8 cellular contexts compared by ENCODE assay signal in genomic region chr19:1862068-1862423, GRCh38. TPM values are rescaled to one million over a fixed set of nuclear protein-coding genes. Genes with fewer than 3 reads are reported as not detected.
DNase-seq lines count a peak whose midpoint lies in the region; ATAC-seq, FAIRE-seq and TF ChIP-seq lines count a peak whose summit lies in the region.

No MANE protein-coding gene starts in this region.

- peaks cover 28% of the 10 kb centered on the region for H4K20me1 ChIP-seq in K562 (replicated peaks; ENCODE audit: control insufficient read depth, insufficient read depth, low read length)

- POLR2A ChIA-PET in K562 (lab: Yijun Ruan, JAX) = interaction anchor here (0.6 kb wide), 1 partner anchor 200 kb away, joined by 3 read pairs; no protein-coding TSS in a partner anchor

- no peak for FAIRE-seq in K562 (lab: Jason Lieb, UNC)

- no peak for DNase-seq in left ventricle myocardium inferior
- DNase-seq in cardiac septum (ENCODE audit: low spot score) = no peak
- no peak for DNase-seq in K562 (ENCODE audit: extremely low read depth in 1 of 4, low spot score in 3 of 4)
- no peak for DNase-seq in mesothelial cell of epicardium (ENCODE audit: low spot score in 2 of 2, unreplicated experiment in 2 of 2)
- DNase-seq in A172 (ENCODE audit: low spot score) = no peak
- no peak for DNase-seq in C1 segment of cervical spinal cord (lab: John Stamatoyannopoulos, UW)
- DNase-seq in NCI-H526 (lab: John Stamatoyannopoulos, UW) = no peak

- 0% methylated on average over 20 of the region's 21 CpGs for WGBS in K562 (ENCODE audit: insufficient coverage, low coverage, missing lambda C conversion rate)

- H3K4me2 ChIP-seq in K562 (ENCODE audit: insufficient read depth, low read length) = peak overlapping the region; percentile 82

- in situ Hi-C loops in K562 (cut with MboI) = no loop called here

- peaks cover 13% of the 10 kb centered on the region for H3K27me3 Mint-ChIP-seq in mesothelial cell of epicardium (ENCODE audit: low read depth)

- TF ChIP-seq EP300 in K562 (IDR thresholded peaks at IDR 0.05; ENCODE audit: low read length) = no peak

- CTCF ChIA-PET in K562 (lab: Yijun Ruan, JAX; ENCODE audit: low intra/inter-chr PET ratio) = no interaction called here

- peak overlapping the region; percentile 84 to 97 for H3K9ac ChIP-seq in K562 (ENCODE audit: insufficient read depth in 1 of 2, low read depth in 2 of 2, low read length in 2 of 2)

- no peak for TF ChIP-seq RAD21 in K562 (CRISPR knock-in tag; conservative IDR thresholded peaks at IDR 0.05 in 1 of 2, IDR thresholded peaks at IDR 0.05 in 1 of 2)

- H3K79me2 ChIP-seq in K562 (ENCODE audit: control insufficient read depth, insufficient read depth, low read length) = peaks cover 68% of the 10 kb centered on the region

- TF ChIP-seq POLR2A in K562 (conservative IDR thresholded peaks at IDR 0.05) = 0 out of 2 replicates have a peak, but pooled peaks have one; percentile 35

- H3K4me3 Mint-ChIP-seq in mesothelial cell of epicardium = peak overlapping the region; percentile 91

- H3K27ac ChIP-seq in left ventricle myocardium inferior (replicated peaks) (peak overlapping the region; percentile 95), K562 (ENCODE audit: extremely low read depth, low read depth, low read length) (peak overlapping the region; percentile 85)

- H3K4me1 ChIP-seq in left ventricle myocardium inferior (peaks cover 68% of the 10 kb centered on the region), K562 (replicated peaks in 1 of 2; ENCODE audit: control insufficient read depth in 2 of 2, insufficient read depth in 2 of 2, low read length in 2 of 2) (peaks cover 42 to 77% of the 10 kb centered on the region in 2 experiments)

- H3K4me3 ChIP-seq in left ventricle myocardium inferior (peak overlapping the region; percentile 96), K562 (peak overlapping the region; percentile 95)

- H3K27me3 ChIP-seq in left ventricle myocardium inferior (ENCODE audit: low read depth) = no peaks in the 10 kb centered on the region
- H3K27me3 ChIP-seq in K562 (ENCODE audit: control insufficient read depth in 2 of 2, insufficient read depth in 2 of 2, low read length in 2 of 2) = no peaks in the 10 kb centered on the region

- intact Hi-C loops in left ventricle myocardium inferior (cut with micrococcal nuclease) (no loop called here), cardiac septum (cut with DNase I) (no loop called here), K562 (cut with micrococcal nuclease) (no loop called here)

- no peak for ATAC-seq in K562
- no peak for ATAC-seq in HG03460 (IDR thresholded peaks at IDR 0.05; ENCODE audit: unreplicated experiment)

- peak overlapping the region; percentile 87 for H3K27ac Mint-ChIP-seq in mesothelial cell of epicardium

- no peak overlapping the region for H2AFZ ChIP-seq in K562 (ENCODE audit: low read depth, low read length)

- H3K36me3 ChIP-seq in left ventricle myocardium inferior (no peaks in the 10 kb centered on the region), K562 (ENCODE audit: control insufficient read depth, insufficient read depth, low read length) (no peaks in the 10 kb centered on the region; the same call in 2 of the 3 replicates)

- BruUV-seq in K562 (replicated peaks; lab: Mats Ljungman, UMichigan) = TSS peak; percentile 57

- H3K9me3 ChIP-seq in left ventricle myocardium inferior (replicated peaks) (no peaks in the 10 kb centered on the region), K562 (replicated peaks; ENCODE audit: control insufficient read depth, insufficient read depth, low read depth, low read length) (no peaks in the 10 kb centered on the region)

- no peaks in the 10 kb centered on the region for H3K36me3 Mint-ChIP-seq in mesothelial cell of epicardium

- H3K9me1 ChIP-seq in K562 (ENCODE audit: control insufficient read depth, insufficient read depth, low read length) = peaks cover 5% of the 10 kb centered on the region

- no peaks in the 10 kb centered on the region for H3K9me3 Mint-ChIP-seq in mesothelial cell of epicardium

- TF ChIP-seq CTCF in left ventricle myocardium inferior (IDR thresholded peaks at IDR 0.05; ENCODE audit: borderline replicate concordance) (no peak), K562 (IDR thresholded peaks at IDR 0.05 in 2 of 3, conservative IDR thresholded peaks at IDR 0.05 in 1 of 3; ENCODE audit: insufficient read depth in 2 of 3, low read depth in 1 of 3, low read length in 3 of 3) (no peak), mesothelial cell of epicardium (IDR thresholded peaks at IDR 0.05; ENCODE audit: unreplicated experiment) (no peak)

- H3K4me1 Mint-ChIP-seq in mesothelial cell of epicardium = peaks cover 30% of the 10 kb centered on the region

RNA-seq across cellular contexts. Expression of gene KLF16, which starts 1.3 kb away (rescaled TPM):
- total RNA-seq in left ventricle myocardium inferior (6.4 TPM), cardiac septum (14.1 TPM), K562 (2014; rRNA removed) (15.5 and 22.0 TPM in 2 replicates), K562 (2014; rRNA removed; fragmentation: Illumina TruSeq; extraction: Trizol) (3.4 and 3.8 TPM in 2 replicates), K562 (2015; rRNA removed; fragmentation: Illumina TruSeq; extraction: Trizol) (7.9 and 9.4 TPM in 2 replicates), K562 (2021) (59.1 and 60.4 TPM in 2 replicates), mesothelial cell of epicardium (22.0 to 24.1 TPM (median 23.5 TPM) in 3 replicates)
- 5.8 and 14.0 TPM in 2 replicates for total RNA-seq in K562 (2011; cell fraction: chromatin; rRNA removed; ENCODE audit: low replicate concordance)
- total RNA-seq in K562 (2011; cell fraction: nucleolus; rRNA removed) = 11.7 and 16.7 TPM in 2 replicates
- 6.4 and 7.5 TPM in 2 replicates for total RNA-seq in K562 (2011; cell fraction: nucleoplasm; rRNA removed)
- polyA plus RNA-seq in K562 (2011; rRNA removed) (3.7 and 4.8 TPM in 2 replicates), K562 (2014; fragmentation: Illumina TruSeq; extraction: Trizol) (6.8 and 13.1 TPM in 2 replicates), K562 (2014; fragmentation: Nextera tagmentation; extraction: Ambion mirVana) (under 1 TPM; 0.04 to 0.10 TPM), K562 (2014; rRNA removed) (15.4 and 27.5 TPM in 2 replicates)
- polyA plus RNA-seq in K562 (2011; cell fraction: cytosol; rRNA removed) = 7.1 and 44.8 TPM in 2 replicates
- 14.2 and 29.1 TPM in 2 replicates for polyA plus RNA-seq in K562 (2011; cell fraction: nucleus; rRNA removed)
- polyA plus RNA-seq in K562 (2012) = 20.8 and 23.7 TPM in 2 replicates
- polyA minus RNA-seq in K562 (2011; rRNA and poly(A)+ RNA removed) = 1.0 and 1.3 TPM in 2 replicates
- polyA minus RNA-seq in K562 (2011; cell fraction: cytosol; rRNA and poly(A)+ RNA removed) = 15.0 and 25.4 TPM in 2 replicates
- polyA minus RNA-seq in K562 (2011; cell fraction: nucleus; rRNA and poly(A)+ RNA removed) = 5.8 and 6.6 TPM in 2 replicates
- total RNA-seq in A172 (2014; rRNA removed; shearing (Covaris generic)) = 8.2 and 11.5 TPM in 2 replicates

RNA-seq across cellular contexts. Expression of gene REXO1, which starts 13.8 kb away (rescaled TPM):
- total RNA-seq in left ventricle myocardium inferior (17.7 TPM), cardiac septum (16.7 TPM), K562 (2014; rRNA removed) (15.8 and 21.9 TPM in 2 replicates), K562 (2014; rRNA removed; fragmentation: Illumina TruSeq; extraction: Trizol) (3.5 and 4.5 TPM in 2 replicates), K562 (2015; rRNA removed; fragmentation: Illumina TruSeq; extraction: Trizol) (15.8 and 20.8 TPM in 2 replicates), K562 (2021) (52.4 and 63.3 TPM in 2 replicates), mesothelial cell of epicardium (41.6 to 46.6 TPM (median 44.3 TPM) in 3 replicates)
- 46.7 and 163 TPM in 2 replicates for total RNA-seq in K562 (2011; cell fraction: chromatin; rRNA removed; ENCODE audit: low replicate concordance)
- 112 and 114 TPM in 2 replicates for total RNA-seq in K562 (2011; cell fraction: nucleolus; rRNA removed)
- total RNA-seq in K562 (2011; cell fraction: nucleoplasm; rRNA removed) = 55.0 and 57.6 TPM in 2 replicates
- polyA plus RNA-seq in K562 (2011; rRNA removed) (14.6 and 21.5 TPM in 2 replicates), K562 (2014; fragmentation: Illumina TruSeq; extraction: Trizol) (16.7 and 40.7 TPM in 2 replicates), K562 (2014; fragmentation: Nextera tagmentation; extraction: Ambion mirVana) (under 1 TPM; 0.04 to 0.29 TPM), K562 (2014; rRNA removed) (31.0 and 50.1 TPM in 2 replicates)
- 17.4 and 27.3 TPM in 2 replicates for polyA plus RNA-seq in K562 (2011; cell fraction: cytosol; rRNA removed)
- 56.5 and 100 TPM in 2 replicates for polyA plus RNA-seq in K562 (2011; cell fraction: nucleus; rRNA removed)
- 37.1 and 39.8 TPM in 2 replicates for polyA plus RNA-seq in K562 (2012)
- polyA minus RNA-seq in K562 (2011; rRNA and poly(A)+ RNA removed) = 7.4 and 11.2 TPM in 2 replicates
- polyA minus RNA-seq in K562 (2011; cell fraction: cytosol; rRNA and poly(A)+ RNA removed) = 23.8 and 34.7 TPM in 2 replicates
- 19.5 and 21.3 TPM in 2 replicates for polyA minus RNA-seq in K562 (2011; cell fraction: nucleus; rRNA and poly(A)+ RNA removed)
- total RNA-seq in A172 (2014; rRNA removed; shearing (Covaris generic)) = 8.0 and 30.4 TPM in 2 replicates

RNA-seq across cellular contexts. Expression of gene ABHD17A, which starts 23.2 kb away (rescaled TPM):
- total RNA-seq in left ventricle myocardium inferior (55.6 TPM), cardiac septum (61.1 TPM), K562 (2014; rRNA removed) (135 and 157 TPM in 2 replicates), K562 (2014; rRNA removed; fragmentation: Illumina TruSeq; extraction: Trizol) (0.93 and 1.5 TPM in 2 replicates), K562 (2015; rRNA removed; fragmentation: Illumina TruSeq; extraction: Trizol) (18.9 and 26.5 TPM in 2 replicates), K562 (2021) (84.2 and 87.7 TPM in 2 replicates), mesothelial cell of epicardium (59.4 to 67.2 TPM (median 62.0 TPM) in 3 replicates)
- total RNA-seq in K562 (2011; cell fraction: chromatin; rRNA removed; ENCODE audit: low replicate concordance) = 29.4 and 87.9 TPM in 2 replicates
- total RNA-seq in K562 (2011; cell fraction: nucleolus; rRNA removed) = 61.7 and 67.8 TPM in 2 replicates
- total RNA-seq in K562 (2011; cell fraction: nucleoplasm; rRNA removed) = 40.1 and 45.4 TPM in 2 replicates
- polyA plus RNA-seq in K562 (2011; rRNA removed) (24.6 and 45.3 TPM in 2 replicates), K562 (2014; fragmentation: Illumina TruSeq; extraction: Trizol) (3.6 and 16.9 TPM in 2 replicates), K562 (2014; fragmentation: Nextera tagmentation; extraction: Ambion mirVana) (under 1 TPM in 1 of 2 experiments, not detected in 1; 0.04 TPM), K562 (2014; rRNA removed) (95.1 and 99.0 TPM in 2 replicates)
- polyA plus RNA-seq in K562 (2011; cell fraction: cytosol; rRNA removed) = 54.2 and 174 TPM in 2 replicates
- polyA plus RNA-seq in K562 (2011; cell fraction: nucleus; rRNA removed) = 117 and 184 TPM in 2 replicates
- 47.5 and 74.5 TPM in 2 replicates for polyA plus RNA-seq in K562 (2012)
- polyA minus RNA-seq in K562 (2011; rRNA and poly(A)+ RNA removed) = 6.9 and 11.0 TPM in 2 replicates
- 26.1 and 39.4 TPM in 2 replicates for polyA minus RNA-seq in K562 (2011; cell fraction: cytosol; rRNA and poly(A)+ RNA removed)
- 15.3 and 15.8 TPM in 2 replicates for polyA minus RNA-seq in K562 (2011; cell fraction: nucleus; rRNA and poly(A)+ RNA removed)
- total RNA-seq in A172 (2014; rRNA removed; shearing (Covaris generic)) = 72.6 and 120 TPM in 2 replicates

RNA-seq across cellular contexts. Expression of gene ADAT3, which starts 43.2 kb away (rescaled TPM):
- total RNA-seq in left ventricle myocardium inferior = 1.8 TPM
- 2.1 TPM for total RNA-seq in cardiac septum
- 6.3 and 20.5 TPM in 2 replicates for total RNA-seq in K562 (2011; cell fraction: chromatin; rRNA removed; ENCODE audit: low replicate concordance)
- total RNA-seq in K562 (2011; cell fraction: nucleolus; rRNA removed) = 18.0 and 18.5 TPM in 2 replicates
- 5.6 and 6.9 TPM in 2 replicates for total RNA-seq in K562 (2011; cell fraction: nucleoplasm; rRNA removed)
- total RNA-seq in K562 (2014; rRNA removed) = 7.8 and 10.4 TPM in 2 replicates
- not detected in 2 replicates for total RNA-seq in K562 (2014; rRNA removed; fragmentation: Illumina TruSeq; extraction: Trizol)
- total RNA-seq in K562 (2015; rRNA removed; fragmentation: Illumina TruSeq; extraction: Trizol) = 0.72 and 1.7 TPM in 2 replicates
- total RNA-seq in K562 (2021) = 15.1 and 15.6 TPM in 2 replicates
- 0.67 and 1.1 TPM in 2 replicates for polyA plus RNA-seq in K562 (2011; rRNA removed)
- 1.1 and 11.4 TPM in 2 replicates for polyA plus RNA-seq in K562 (2011; cell fraction: cytosol; rRNA removed)
- 3.3 and 11.9 TPM in 2 replicates for polyA plus RNA-seq in K562 (2011; cell fraction: nucleus; rRNA removed)
- 6.8 and 6.9 TPM in 2 replicates for polyA plus RNA-seq in K562 (2012)
- 0.68 TPM in 1 of 2 replicates, not detected in the other for polyA plus RNA-seq in K562 (2014; fragmentation: Illumina TruSeq; extraction: Trizol)
- polyA plus RNA-seq in K562 (2014; fragmentation: Nextera tagmentation; extraction: Ambion mirVana) = not detected
- 9.2 and 10.2 TPM in 2 replicates for polyA plus RNA-seq in K562 (2014; rRNA removed)
- 0.18 and 0.21 TPM in 2 replicates for polyA minus RNA-seq in K562 (2011; rRNA and poly(A)+ RNA removed)
- 4.5 and 5.4 TPM in 2 replicates for polyA minus RNA-seq in K562 (2011; cell fraction: cytosol; rRNA and poly(A)+ RNA removed)
- polyA minus RNA-seq in K562 (2011; cell fraction: nucleus; rRNA and poly(A)+ RNA removed) = 2.1 and 3.4 TPM in 2 replicates
- total RNA-seq in mesothelial cell of epicardium = 14.2 to 17.2 TPM (median 15.5 TPM) in 3 replicates
- total RNA-seq in A172 (2014; rRNA removed; shearing (Covaris generic)) = 2.3 and 3.7 TPM in 2 replicates

RNA-seq across cellular contexts. Expression of gene SCAMP4, which starts 43.2 kb away (rescaled TPM):
- total RNA-seq in left ventricle myocardium inferior (16.2 TPM), cardiac septum (14.9 TPM), K562 (2014; rRNA removed) (20.9 and 26.4 TPM in 2 replicates), K562 (2014; rRNA removed; fragmentation: Illumina TruSeq; extraction: Trizol) (4.1 and 5.6 TPM in 2 replicates), K562 (2015; rRNA removed; fragmentation: Illumina TruSeq; extraction: Trizol) (12.8 and 13.2 TPM in 2 replicates), K562 (2021) (40.3 and 45.9 TPM in 2 replicates), mesothelial cell of epicardium (93.5 to 97.7 TPM (median 93.5 TPM) in 3 replicates)
- 53.4 and 162 TPM in 2 replicates for total RNA-seq in K562 (2011; cell fraction: chromatin; rRNA removed; ENCODE audit: low replicate concordance)
- 113 and 133 TPM in 2 replicates for total RNA-seq in K562 (2011; cell fraction: nucleolus; rRNA removed)
- total RNA-seq in K562 (2011; cell fraction: nucleoplasm; rRNA removed) = 92.1 and 94.1 TPM in 2 replicates
- polyA plus RNA-seq in K562 (2011; rRNA removed) (6.7 and 8.9 TPM in 2 replicates), K562 (2014; fragmentation: Illumina TruSeq; extraction: Trizol) (15.2 and 26.1 TPM in 2 replicates), K562 (2014; fragmentation: Nextera tagmentation; extraction: Ambion mirVana) (under 1 TPM; 0.81 to 0.89 TPM), K562 (2014; rRNA removed) (17.1 and 19.3 TPM in 2 replicates)
- 8.3 and 13.1 TPM in 2 replicates for polyA plus RNA-seq in K562 (2011; cell fraction: cytosol; rRNA removed)
- polyA plus RNA-seq in K562 (2011; cell fraction: nucleus; rRNA removed) = 20.3 and 35.7 TPM in 2 replicates
- 26.7 and 53.0 TPM in 2 replicates for polyA plus RNA-seq in K562 (2012)
- polyA minus RNA-seq in K562 (2011; rRNA and poly(A)+ RNA removed) = 3.4 and 5.9 TPM in 2 replicates
- 13.0 and 23.2 TPM in 2 replicates for polyA minus RNA-seq in K562 (2011; cell fraction: cytosol; rRNA and poly(A)+ RNA removed)
- 12.0 and 13.3 TPM in 2 replicates for polyA minus RNA-seq in K562 (2011; cell fraction: nucleus; rRNA and poly(A)+ RNA removed)
- total RNA-seq in A172 (2014; rRNA removed; shearing (Covaris generic)) = 71.1 and 134 TPM in 2 replicates
